12 cellular contexts compared by ENCODE assay signal in genomic region chr1:223473576-223474344, GRCh38.
DNase-seq lines count a peak whose midpoint lies in the region; ATAC-seq lines count a peak whose summit lies in the region.
"Had no signal": no experiment of that assay in that cellular context is flagged by ENCODE, and none has a peak within 500 bp of the region (broad histone marks: within the 10 kb centered on the region; RNA-seq: fewer than 3 reads in every experiment).

No MANE protein-coding gene starts in this region.

- no peak overlapping the region for H3K9ac ChIP-seq in adipocyte (ENCODE audit: low read length)

- ATAC-seq in sciatic nerve (no peak), HG03565 (IDR thresholded peaks at IDR 0.05; ENCODE audit: unreplicated experiment) (no peak)
- ATAC-seq: A549; CD8-positive, alpha-beta T cell; GM23338 had no signal

- intact Hi-C loops in sciatic nerve (cut with DNase I): no loop called here

- H3K36me3 ChIP-seq in adipocyte (ENCODE audit: control insufficient read depth, insufficient read depth, low read length, severe bottlenecking): no peaks in the 10 kb centered on the region

- H3K4me1 ChIP-seq in adipocyte (ENCODE audit: control insufficient read depth, insufficient read depth, low read length): no peaks in the 10 kb centered on the region
- H3K4me1 ChIP-seq: A549 had no signal

- DNase-seq in ELR (ENCODE audit: low read depth) (peak; percentile 19), adipocyte (ENCODE audit: low read depth) (peak; percentile 8), fibroblast of gingiva (ENCODE audit: low read depth) (peak; percentile 4), sciatic nerve (ENCODE audit: low spot score) (no peak), NOMO-1 (lab: John Stamatoyannopoulos, UW; ENCODE audit: unreplicated experiment in 2 of 2) (no peak)
- no peak for DNase-seq in activated effector memory CD4-positive, alpha-beta T cell treated with Interleukin-2 at 50 U/mL for 16 hours
- DNase-seq: CD8-positive, alpha-beta T cell; DMS53; H7 had no signal

- H3K9me3 ChIP-seq in adipocyte (ENCODE audit: control insufficient read depth, low read length): peaks cover 12% of the 10 kb centered on the region
- H3K9me3 ChIP-seq: A549 had no signal

- no peak overlapping the region for H3K4me3 ChIP-seq in adipocyte (ENCODE audit: low read length)
- H3K4me3 ChIP-seq: A549, GM23338 had no signal

- peaks cover 44% of the 10 kb centered on the region for H3K27me3 ChIP-seq in adipocyte (replicated peaks; ENCODE audit: control insufficient read depth, insufficient read depth, low read length)

Comparison
In these comparisons a context has a peak if more than half of its experiments do, and no peak if none do; other contexts are left out.
1. DNase-seq: peak in ELR (single experiment), adipocyte (single experiment) and fibroblast of gingiva (single experiment); none in sciatic nerve (single experiment), NOMO-1 (0 of 2) and activated effector memory CD4-positive, alpha-beta T cell treated with Interleukin-2 at 50 U/mL for 16 hours (single experiment).